ENCODE assay signal across 8 cellular contexts in genomic region chr17:28335959-28336871, GRCh38. TPM values are rescaled to one million over a fixed set of nuclear protein-coding genes. Genes with fewer than 3 reads are reported as not detected.
DNase-seq lines count a peak whose midpoint lies in the region; ATAC-seq and TF ChIP-seq lines count a peak whose summit lies in the region.

No MANE protein-coding gene starts in this region.

- intact Hi-C loops in spleen (cut with DNase I; ENCODE audit: low total_unique reads), result no loop called here

- peak overlapping the region; percentile 83 for H3K27ac ChIP-seq in HUES48 (ENCODE audit: low read depth, low read length)
- peak overlapping the region; percentile 89 to 98 (median 96) for H3K27ac ChIP-seq in spleen

- H3K9me3 ChIP-seq in HUES48 (ENCODE audit: control insufficient read depth, insufficient read depth, low read length) (no peaks in the 10 kb centered on the region), spleen (no peaks in the 10 kb centered on the region)

- H3K4me1 ChIP-seq in HUES48 (ENCODE audit: control insufficient read depth, insufficient read depth, low read length) (peaks cover 7% of the 10 kb centered on the region), spleen (peaks cover 20 to 90% (median 68%) of the 10 kb centered on the region in 6 donors)

- no peaks in the 10 kb centered on the region for H3K27me3 Mint-ChIP-seq in central memory CD8-positive, alpha-beta T cell

- peaks cover 22% of the 10 kb centered on the region for H3K36me3 Mint-ChIP-seq in central memory CD8-positive, alpha-beta T cell (ENCODE audit: insufficient read depth)

- H3K4me1 Mint-ChIP-seq in central memory CD8-positive, alpha-beta T cell, result peaks cover 50% of the 10 kb centered on the region

- 6 to 10% (median 9%) methylated on average over 29 of the region's 29 CpGs for WGBS in spleen, 5 donors

- peak overlapping the region; percentile 91 for H3K4me3 Mint-ChIP-seq in central memory CD8-positive, alpha-beta T cell

- TF ChIP-seq POLR2A in spleen (IDR thresholded peaks at IDR 0.05), result peak in 1 of 3 donors; percentile 83

- TF ChIP-seq CTCF in kidney epithelial cell (IDR thresholded peaks at IDR 0.05; ENCODE audit: insufficient read depth, low read length, poor library complexity, severe bottlenecking), result no peak
- TF ChIP-seq CTCF in spleen (IDR thresholded peaks at IDR 0.05 in 8 of 11, conservative IDR thresholded peaks at IDR 0.05 in 3 of 11), result peak in 1 of 11 experiments; percentile 1

- H3K4me3 ChIP-seq in HUES48 (ENCODE audit: low read depth, low read length), result peak overlapping the region; percentile 94
- H3K4me3 ChIP-seq in kidney epithelial cell (ENCODE audit: low read depth, low read length), result peak overlapping the region; percentile 100
- H3K4me3 ChIP-seq in spleen, result peak overlapping the region; percentile 72 to 98 (median 85)

- H3K27ac Mint-ChIP-seq in central memory CD8-positive, alpha-beta T cell (ENCODE audit: low read depth), result peak overlapping the region; percentile 94

- H3K36me3 ChIP-seq in HUES48 (ENCODE audit: control insufficient read depth, insufficient read depth, low read length), result peaks cover 18% of the 10 kb centered on the region
- H3K36me3 ChIP-seq in kidney epithelial cell (ENCODE audit: control insufficient read depth, insufficient read depth, low read length), result peaks cover 2% of the 10 kb centered on the region
- H3K36me3 ChIP-seq in spleen, result peaks cover 6 to 39% (median 25%) of the 10 kb centered on the region in 6 donors

- DNase-seq in DMS53 (lab: John Stamatoyannopoulos, UW) (peak; percentile 72), SHP77 (lab: John Stamatoyannopoulos, UW) (peak; percentile 57 to 65), kidney epithelial cell (ENCODE audit: low read depth) (peak; percentile 86), spleen (peak; percentile 87), NOMO-1 treated with DMSO at 0.1 percent for 48 hours (lab: John Stamatoyannopoulos, UW; ENCODE audit: unreplicated experiment) (no peak)
- no peak for DNase-seq in central memory CD8-positive, alpha-beta T cell (ENCODE audit: low spot score in 2 of 2)

- H3K27me3 ChIP-seq in HUES48 (ENCODE audit: control insufficient read depth, insufficient read depth, low read length), result no peaks in the 10 kb centered on the region
- H3K27me3 ChIP-seq in kidney epithelial cell (ENCODE audit: control insufficient read depth, insufficient read depth, low read length), result no peaks in the 10 kb centered on the region
- no peaks in the 10 kb centered on the region for H3K27me3 ChIP-seq in spleen (replicated peaks in 1 of 7)

- no peaks in the 10 kb centered on the region for H3K9me3 Mint-ChIP-seq in central memory CD8-positive, alpha-beta T cell

- H3K9ac ChIP-seq in HUES48 (ENCODE audit: low read depth, low read length), result peak overlapping the region; percentile 90

- no peak for ATAC-seq in central memory CD8-positive, alpha-beta T cell (replicated peaks; ENCODE audit: extremely low read depth, poor library complexity, severe bottlenecking)
- ATAC-seq in HG03095 (IDR thresholded peaks at IDR 0.05; ENCODE audit: unreplicated experiment), result no peak

RNA-seq across cellular contexts. Expression of gene TNFAIP1, which starts 0.7 kb away (rescaled TPM):
- 85.9 and 99.7 TPM in 2 replicates for total RNA-seq in kidney epithelial cell
- 100 to 1,000 TPM in 4 of 7 donors, 10 to 100 TPM in 3; 83.8 to 154 (median 108) TPM for total RNA-seq in spleen
- 10 to 100 TPM; 15.2 to 34.2 (median 16.3) TPM for polyA plus RNA-seq in spleen

RNA-seq across cellular contexts. Expression of gene IFT20, which starts 0.9 kb away (rescaled TPM):
- 39.7 and 40.0 TPM in 2 replicates for total RNA-seq in kidney epithelial cell
- total RNA-seq in spleen, result 10 to 100 TPM; 28.4 to 52.2 (median 31.1) TPM
- polyA plus RNA-seq in spleen, result 10 to 100 TPM; 46.8 to 52.8 (median 52.1) TPM

RNA-seq across cellular contexts. Expression of gene TMEM97, which starts 17.2 kb away (rescaled TPM):
- total RNA-seq in kidney epithelial cell, result 25.1 and 25.6 TPM in 2 replicates
- total RNA-seq in spleen, result 1 to 10 TPM; 3.1 to 7.3 (median 5.8) TPM
- 1 to 10 TPM; 1.5 to 3.2 (median 2.0) TPM for polyA plus RNA-seq in spleen

RNA-seq across cellular contexts. Expression of gene POLDIP2, which starts 21.1 kb away (rescaled TPM):
- total RNA-seq in kidney epithelial cell (103 and 118 TPM in 2 replicates), spleen (10 to 100 TPM; 45.6 to 62.6 (median 49.0) TPM)
- polyA plus RNA-seq in spleen, result 10 to 100 TPM; 27.8 to 47.1 (median 38.7) TPM

RNA-seq across cellular contexts. Expression of gene SEBOX, which starts 28.8 kb away (rescaled TPM):
- total RNA-seq in kidney epithelial cell (not detected in 2 replicates), spleen (not detected)
- polyA plus RNA-seq in spleen, result not detected

Comparison
In these comparisons a context has a peak if more than half of its experiments do, and no peak if none do; other contexts are left out.
1. DNase-seq: peak in DMS53 (single experiment), SHP77 (2 of 2), kidney epithelial cell (single experiment) and spleen (single experiment); none in central memory CD8-positive, alpha-beta T cell (0 of 2) and NOMO-1 treated with DMSO at 0.1 percent for 48 hours (single experiment).
2. Peak in every context shown above with its lines, with median percentiles within 50 percentile points of each other: H3K4me3 ChIP-seq.